In the genomic region with DNA sequence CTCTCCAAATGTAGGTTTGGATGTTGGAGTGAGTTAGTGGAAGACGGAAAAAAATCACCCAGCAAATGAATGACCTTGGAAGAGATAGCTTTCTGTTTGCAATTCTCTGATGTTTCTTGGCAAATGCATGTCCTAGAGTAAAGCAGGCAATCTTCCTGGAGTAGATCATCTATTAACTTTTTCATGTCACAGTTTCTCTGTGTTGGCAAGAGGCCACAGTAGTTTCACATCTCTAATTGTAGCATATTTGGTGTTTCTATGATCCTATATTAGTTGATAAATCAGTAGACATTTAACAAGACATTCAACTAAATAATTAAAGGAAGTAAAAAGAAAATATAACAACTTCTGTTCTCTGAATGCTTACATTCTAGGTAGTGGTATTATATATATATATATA, we compare ENCODE assay signal across 26 cellular contexts.
DNase-seq lines count a peak whose midpoint lies in the region; ATAC-seq and TF ChIP-seq lines count a peak whose summit lies in the region.
"Had no signal": no experiment of that assay in that cellular context is flagged by ENCODE, and none has a peak within 500 bp of the region (broad histone marks: within the 10 kb centered on the region; RNA-seq: fewer than 3 reads in every experiment).

No MANE protein-coding gene starts in this region.

- H3K27ac Mint-ChIP-seq in activated naive CD4-positive, alpha-beta T cell treated with anti-CD3 and anti-CD28 coated beads, Interleukin-2, amount 50 U/mL, for 72 hours: no peak overlapping the region
- H3K27ac Mint-ChIP-seq: activated B cell treated with CpG ODN at 0.5 μM for 24 hours; activated naive CD4-positive, alpha-beta T cell treated with anti-CD3 and anti-CD28 coated beads for 36 hours; brain; HFFc6; immature natural killer cell had no signal

- DNase-seq in BE2C (no peak), A673 (ENCODE audit: low spot score) (no peak)
- DNase-seq in stimulated activated naive CD8-positive, alpha-beta T cell treated with anti-CD3 and anti-CD28 coated beads, Interleukin-15, Interleukin-2, amounts not matched to agents 100 U/mL and 50 U/mL, for 24 hours: no peak
- DNase-seq in activated naive CD4-positive, alpha-beta T cell treated with anti-CD3 and anti-CD28 coated beads, Interleukin-2, amount 50 U/mL, for 72 hours (ENCODE audit: low spot score in 2 of 2): no peak
- DNase-seq: activated B cell treated with CpG ODN at 0.5 μM for 24 hours; activated CD4-positive, alpha-beta T cell treated with anti-CD3 and anti-CD28 coated beads, Interleukin-2, amount 50 U/mL, for 4 hours; activated naive CD4-positive, alpha-beta T cell treated with anti-CD3 and anti-CD28 coated beads for 36 hours; DMS153; HFFc6; hypothalamus; immature natural killer cell; KBM-7; left colon; NCI-H2081; NCI-H2227 treated with DMSO at 0.1 percent for 48 hours; ovary; retina; stimulated activated CD8-positive, alpha-beta memory T cell treated with anti-CD3 and anti-CD28 coated beads, Interleukin-4, amount 100 ng/mL, for 48 hours; tibial artery had no signal

- H3K36me3 ChIP-seq in BE2C (peaks cover 76% of the 10 kb centered on the region), A673 (ENCODE audit: insufficient read depth, low read length, poor library complexity, severe bottlenecking) (no peaks in the 10 kb centered on the region)
- H3K36me3 ChIP-seq: ovary, SJSA1, tibial artery had no signal

- no peaks in the 10 kb centered on the region for H3K27me3 ChIP-seq in BE2C
- H3K27me3 ChIP-seq in A673 (replicated peaks; ENCODE audit: insufficient read depth, low read depth, low read length, poor library complexity): no peaks in the 10 kb centered on the region
- H3K27me3 ChIP-seq: ovary, SJSA1, tibial artery had no signal

- no peak for TF ChIP-seq CTCF in BE2C (IDR thresholded peaks at IDR 0.05; ENCODE audit: low read depth, low read length)
- TF ChIP-seq CTCF in A673 (conservative IDR thresholded peaks at IDR 0.05; ENCODE audit: low read depth, low read length): no peak

- intact Hi-C loops in A673 (cut with micrococcal nuclease; ENCODE audit: unreplicated experiment): no loop called here

- no peaks in the 10 kb centered on the region for H3K9me3 ChIP-seq in BE2C
- H3K9me3 ChIP-seq in A673 (ENCODE audit: low read depth, low read length, poor library complexity, severe bottlenecking): no peaks in the 10 kb centered on the region
- H3K9me3 ChIP-seq: ovary, SJSA1, tibial artery had no signal

- H3K36me3 Mint-ChIP-seq in activated naive CD4-positive, alpha-beta T cell treated with anti-CD3 and anti-CD28 coated beads, Interleukin-2, amount 50 U/mL, for 72 hours: no peaks in the 10 kb centered on the region
- H3K36me3 Mint-ChIP-seq: brain, immature natural killer cell had no signal

- CTCF ChIA-PET in A673 (lab: Charles Lee): no interaction called here

- POLR2A ChIA-PET in A673 (lab: Charles Lee; ENCODE audit: low non-redundant PET): no interaction called here

- ATAC-seq in GM18502 (IDR thresholded peaks at IDR 0.05; ENCODE audit: poor library complexity, unreplicated experiment) (peak; percentile 65), GM19372 (IDR thresholded peaks at IDR 0.05; ENCODE audit: low read depth, unreplicated experiment) (peak; percentile 81), HG02973 (IDR thresholded peaks at IDR 0.05; ENCODE audit: unreplicated experiment) (peak; percentile 79), HG03457 (IDR thresholded peaks at IDR 0.05; ENCODE audit: unreplicated experiment) (peak; percentile 93)
- ATAC-seq in stimulated activated naive CD8-positive, alpha-beta T cell treated with anti-CD3 and anti-CD28 coated beads, Interleukin-15, Interleukin-2, amounts not matched to agents 100 U/mL and 50 U/mL, for 24 hours: no peak
- ATAC-seq in activated naive CD4-positive, alpha-beta T cell treated with anti-CD3 and anti-CD28 coated beads, Interleukin-2, amount 50 U/mL, for 72 hours: no peak
- ATAC-seq: left colon had no signal

- no peak overlapping the region for H3K4me3 ChIP-seq in BE2C (ENCODE audit: low read depth, low read length)
- no peak overlapping the region for H3K4me3 ChIP-seq in A673 (ENCODE audit: low read depth, low read length, poor library complexity, severe bottlenecking)
- H3K4me3 ChIP-seq: ovary, SJSA1, skin epidermis, tibial artery had no signal

- no TSS peak for BruUV-seq in A673 (replicated peaks; lab: Mats Ljungman, UMichigan)

- H3K4me1 ChIP-seq in BE2C: no peaks in the 10 kb centered on the region
- no peaks in the 10 kb centered on the region for H3K4me1 ChIP-seq in A673 (ENCODE audit: insufficient read depth, low read length, poor library complexity, severe bottlenecking)
- H3K4me1 ChIP-seq: SJSA1, tibial artery had no signal

- H3K27ac ChIP-seq in A673 (ENCODE audit: low read depth, low read length, poor library complexity, severe bottlenecking): no peak overlapping the region
- H3K27ac ChIP-seq: ovary, SJSA1, skin epidermis, tibial artery had no signal

- H3K9me3 Mint-ChIP-seq in activated naive CD4-positive, alpha-beta T cell treated with anti-CD3 and anti-CD28 coated beads, Interleukin-2, amount 50 U/mL, for 72 hours: no peaks in the 10 kb centered on the region
- H3K9me3 Mint-ChIP-seq: activated B cell treated with CpG ODN at 0.5 μM for 24 hours; activated naive CD4-positive, alpha-beta T cell treated with anti-CD3 and anti-CD28 coated beads for 36 hours had no signal

Comparison
In these comparisons a context has a peak if more than half of its experiments do, and no peak if none do; other contexts are left out.
1. ATAC-seq: peak in GM18502 (single experiment), GM19372 (single experiment), HG02973 (single experiment) and HG03457 (single experiment); none in stimulated activated naive CD8-positive, alpha-beta T cell treated with anti-CD3 and anti-CD28 coated beads, Interleukin-15, Interleukin-2, amounts not matched to agents 100 U/mL and 50 U/mL, for 24 hours (single experiment) and activated naive CD4-positive, alpha-beta T cell treated with anti-CD3 and anti-CD28 coated beads, Interleukin-2, amount 50 U/mL, for 72 hours (0 of 2).